In genomic region chr7:25259487-25260243, GRCh38 we compare ENCODE assay signal across 1 cellular context.
A peak's percentile ranks its signal among the peaks of the same experiment; 100 is the strongest.
TF ChIP-seq lines count a peak whose summit lies in the region.

No MANE protein-coding gene starts in this region.

TF ChIP-seq in K562, 482 proteins besides CTCF, POLR2A, EP300 and RAD21 (continued from another document):
- TF ChIP-seq RREB1 (CRISPR knock-in tag; IDR thresholded peaks at IDR 0.05) (no peak), GATAD2B (IDR thresholded peaks at IDR 0.05; ENCODE audit: borderline replicate concordance) (no peak), PTBP1 (IDR thresholded peaks at IDR 0.05; ENCODE audit: low read depth, low read length) (no peak), GATA2 (CRISPR knock-in tag; IDR thresholded peaks at IDR 0.05) (no peak), JUND (IDR thresholded peaks at IDR 0.05; ENCODE audit: borderline replicate concordance, low read depth, low read length) (0 out of 2 replicates have a peak, but pooled peaks have one; percentile 11), JUND (tag; IDR thresholded peaks at IDR 0.05; ENCODE audit: borderline replicate concordance, low read depth, low read length) (no peak), ZFP36 (IDR thresholded peaks at IDR 0.05; ENCODE audit: low read depth, low read length, partially characterized antibody) (no peak), DEAF1 (CRISPR knock-in tag; IDR thresholded peaks at IDR 0.05) (peak; percentile 93), STAG1 (CRISPR knock-in tag; IDR thresholded peaks at IDR 0.05; ENCODE audit: borderline replicate concordance) (peak; percentile 43; the same call in 1 of the 2 replicates), NR2C2 (CRISPR knock-in tag; IDR thresholded peaks at IDR 0.05) (no peak), NR2C2 (tag; IDR thresholded peaks at IDR 0.05) (peak; percentile 54), HLTF (IDR thresholded peaks at IDR 0.05) (peak; percentile 47; the same call in 1 of the 2 replicates), PHB (CRISPR knock-in tag; IDR thresholded peaks at IDR 0.05) (no peak), SETDB1 (IDR thresholded peaks at IDR 0.05; ENCODE audit: low read length) (no peak), YY1 (IDR thresholded peaks at IDR 0.05; ENCODE audit: borderline replicate concordance in 1 of 3, control insufficient read depth in 1 of 3, extremely low read depth in 1 of 3, insufficient read depth in 3 of 3, insufficient read length in 1 of 3, insufficient replicate concordance in 2 of 3, low read depth in 1 of 3, low read length in 2 of 3) (peak in 1 of 3 experiments; percentile 37), NFATC3 (IDR thresholded peaks at IDR 0.05) (no peak), ZNF785 (CRISPR knock-in tag; IDR thresholded peaks at IDR 0.05) (no peak), NR2C1 (IDR thresholded peaks at IDR 0.05) (peak; percentile 44; the same call in 1 of the 2 replicates), NR2C1 (tag; IDR thresholded peaks at IDR 0.05) (peak; percentile 45; the same call in 1 of the 2 replicates), HOXB6 (CRISPR knock-in tag; IDR thresholded peaks at IDR 0.05; ENCODE audit: borderline replicate concordance) (no peak), ASH1L (IDR thresholded peaks at IDR 0.05; ENCODE audit: borderline replicate concordance, low read depth, partially characterized antibody) (peak; percentile 20)
- TF ChIP-seq, protein P1, sequence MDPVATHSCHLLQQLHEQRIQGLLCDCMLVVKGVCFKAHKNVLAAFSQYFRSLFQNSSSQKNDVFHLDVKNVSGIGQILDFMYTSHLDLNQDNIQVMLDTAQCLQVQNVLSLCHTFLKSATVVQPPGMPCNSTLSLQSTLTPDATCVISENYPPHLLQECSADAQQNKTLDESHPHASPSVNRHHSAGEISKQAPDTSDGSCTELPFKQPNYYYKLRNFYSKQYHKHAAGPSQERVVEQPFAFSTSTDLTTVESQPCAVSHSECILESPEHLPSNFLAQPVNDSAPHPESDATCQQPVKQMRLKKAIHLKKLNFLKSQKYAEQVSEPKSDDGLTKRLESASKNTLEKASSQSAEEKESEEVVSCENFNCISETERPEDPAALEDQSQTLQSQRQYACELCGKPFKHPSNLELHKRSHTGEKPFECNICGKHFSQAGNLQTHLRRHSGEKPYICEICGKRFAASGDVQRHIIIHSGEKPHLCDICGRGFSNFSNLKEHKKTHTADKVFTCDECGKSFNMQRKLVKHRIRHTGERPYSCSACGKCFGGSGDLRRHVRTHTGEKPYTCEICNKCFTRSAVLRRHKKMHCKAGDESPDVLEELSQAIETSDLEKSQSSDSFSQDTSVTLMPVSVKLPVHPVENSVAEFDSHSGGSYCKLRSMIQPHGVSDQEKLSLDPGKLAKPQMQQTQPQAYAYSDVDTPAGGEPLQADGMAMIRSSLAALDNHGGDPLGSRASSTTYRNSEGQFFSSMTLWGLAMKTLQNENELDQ (CRISPR knock-in tag; IDR thresholded peaks at IDR 0.05; ENCODE audit: borderline replicate concordance): no peak
- TF ChIP-seq, protein P2, sequence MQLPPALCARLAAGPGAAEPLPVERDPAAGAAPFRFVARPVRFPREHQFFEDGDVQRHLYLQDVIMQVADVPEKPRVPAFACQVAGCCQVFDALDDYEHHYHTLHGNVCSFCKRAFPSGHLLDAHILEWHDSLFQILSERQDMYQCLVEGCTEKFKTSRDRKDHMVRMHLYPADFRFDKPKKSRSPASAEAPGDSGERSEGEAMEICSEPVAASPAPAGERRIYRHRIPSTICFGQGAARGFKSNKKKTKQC (CRISPR knock-in tag; IDR thresholded peaks at IDR 0.05): no peak
